17 cellular contexts compared by ENCODE assay signal in genomic region chr4:108094131-108094530, GRCh38.
DNase-seq lines count a peak whose midpoint lies in the region; ATAC-seq lines count a peak whose summit lies in the region.
"Had no signal": no experiment of that assay in that cellular context is flagged by ENCODE, and none has a peak within 500 bp of the region (broad histone marks: within the 10 kb centered on the region; RNA-seq: fewer than 3 reads in every experiment).

No MANE protein-coding gene starts in this region.

- H3K27me3 Mint-ChIP-seq in stimulated activated naive CD8-positive, alpha-beta T cell treated with anti-CD3 and anti-CD28 coated beads, Interleukin-15, Interleukin-2, amounts not matched to agents 100 ng/mL and 50 ng/mL, for 24 hours, result no peaks in the 10 kb centered on the region
- H3K27me3 Mint-ChIP-seq in activated naive CD8-positive, alpha-beta T cell treated with anti-CD3 and anti-CD28 coated beads for 36 hours, result no peaks in the 10 kb centered on the region
- H3K27me3 Mint-ChIP-seq in activated CD8-positive, alpha-beta memory T cell treated with anti-CD3 and anti-CD28 coated beads, Interleukin-2, amount 10 ng/mL, durations not matched to agents 7 days and 5 days, result peaks cover 13% of the 10 kb centered on the region

- H3K27ac Mint-ChIP-seq in stimulated activated naive CD8-positive, alpha-beta T cell treated with anti-CD3 and anti-CD28 coated beads, Interleukin-15, Interleukin-2, amounts not matched to agents 100 ng/mL and 50 ng/mL, for 24 hours, result peak overlapping the region; percentile 86
- peak overlapping the region; percentile 87 for H3K27ac Mint-ChIP-seq in activated naive CD8-positive, alpha-beta T cell treated with anti-CD3 and anti-CD28 coated beads for 36 hours
- H3K27ac Mint-ChIP-seq in activated CD8-positive, alpha-beta memory T cell treated with anti-CD3 and anti-CD28 coated beads, Interleukin-2, amount 10 ng/mL, durations not matched to agents 7 days and 5 days, result no peak overlapping the region
- H3K27ac Mint-ChIP-seq: H9 had no signal

- no peak for ATAC-seq in stimulated activated naive CD8-positive, alpha-beta T cell treated with anti-CD3 and anti-CD28 coated beads, Interleukin-15, Interleukin-2, amounts not matched to agents 100 U/mL and 50 U/mL, for 24 hours
- ATAC-seq in activated CD8-positive, alpha-beta memory T cell treated with anti-CD3 and anti-CD28 coated beads, Interleukin-2, amount 10 ng/mL, durations not matched to agents 7 days and 5 days, result no peak

- H3K4me1 Mint-ChIP-seq in stimulated activated naive CD8-positive, alpha-beta T cell treated with anti-CD3 and anti-CD28 coated beads, Interleukin-15, Interleukin-2, amounts not matched to agents 100 ng/mL and 50 ng/mL, for 24 hours (ENCODE audit: low read depth), result peaks cover 90% of the 10 kb centered on the region
- peaks cover 86% of the 10 kb centered on the region for H3K4me1 Mint-ChIP-seq in activated naive CD8-positive, alpha-beta T cell treated with anti-CD3 and anti-CD28 coated beads for 36 hours
- peaks cover 15% of the 10 kb centered on the region for H3K4me1 Mint-ChIP-seq in activated CD8-positive, alpha-beta memory T cell treated with anti-CD3 and anti-CD28 coated beads, Interleukin-2, amount 10 ng/mL, durations not matched to agents 7 days and 5 days

- CTCF ChIA-PET in activated CD8-positive, alpha-beta memory T cell treated with anti-CD3 and anti-CD28 coated beads, Interleukin-2, amount 10 ng/mL, durations not matched to agents 7 days and 5 days (lab: Charles Lee), result interaction anchor here (0.8 to 1.3 kb wide), 6 partner anchors 11 to 487 kb away, joined by 3 read pairs; no protein-coding TSS in a partner anchor

- intact Hi-C loops in posterior vena cava (cut with DNase I), result no loop called here

- H3K9me3 Mint-ChIP-seq in stimulated activated naive CD8-positive, alpha-beta T cell treated with anti-CD3 and anti-CD28 coated beads, Interleukin-15, Interleukin-2, amounts not matched to agents 100 ng/mL and 50 ng/mL, for 24 hours, result no peaks in the 10 kb centered on the region
- no peaks in the 10 kb centered on the region for H3K9me3 Mint-ChIP-seq in activated naive CD8-positive, alpha-beta T cell treated with anti-CD3 and anti-CD28 coated beads for 36 hours
- H3K9me3 Mint-ChIP-seq in activated CD8-positive, alpha-beta memory T cell treated with anti-CD3 and anti-CD28 coated beads, Interleukin-2, amount 10 ng/mL, durations not matched to agents 7 days and 5 days (ENCODE audit: low read depth), result no peaks in the 10 kb centered on the region
- H3K9me3 Mint-ChIP-seq: H9 had no signal

- H3K4me3 Mint-ChIP-seq in stimulated activated naive CD8-positive, alpha-beta T cell treated with anti-CD3 and anti-CD28 coated beads, Interleukin-15, Interleukin-2, amounts not matched to agents 100 ng/mL and 50 ng/mL, for 24 hours, result no peak overlapping the region
- no peak overlapping the region for H3K4me3 Mint-ChIP-seq in activated naive CD8-positive, alpha-beta T cell treated with anti-CD3 and anti-CD28 coated beads for 36 hours
- no peak overlapping the region for H3K4me3 Mint-ChIP-seq in activated CD8-positive, alpha-beta memory T cell treated with anti-CD3 and anti-CD28 coated beads, Interleukin-2, amount 10 ng/mL, durations not matched to agents 7 days and 5 days
- H3K4me3 Mint-ChIP-seq: H9 had no signal

- peaks cover 14% of the 10 kb centered on the region for H3K36me3 Mint-ChIP-seq in stimulated activated naive CD8-positive, alpha-beta T cell treated with anti-CD3 and anti-CD28 coated beads, Interleukin-15, Interleukin-2, amounts not matched to agents 100 ng/mL and 50 ng/mL, for 24 hours (ENCODE audit: low read depth)
- peaks cover 61% of the 10 kb centered on the region for H3K36me3 Mint-ChIP-seq in activated naive CD8-positive, alpha-beta T cell treated with anti-CD3 and anti-CD28 coated beads for 36 hours
- peaks cover 3% of the 10 kb centered on the region for H3K36me3 Mint-ChIP-seq in activated CD8-positive, alpha-beta memory T cell treated with anti-CD3 and anti-CD28 coated beads, Interleukin-2, amount 10 ng/mL, durations not matched to agents 7 days and 5 days

- DNase-seq in NCI-H2196 (lab: John Stamatoyannopoulos, UW; ENCODE audit: unreplicated experiment), result peak; percentile 8
- no peak for DNase-seq in NCI-H2196 treated with DMSO at 0.1 percent for 48 hours (lab: John Stamatoyannopoulos, UW; ENCODE audit: unreplicated experiment)
- DNase-seq in stimulated activated naive CD8-positive, alpha-beta T cell treated with anti-CD3 and anti-CD28 coated beads, Interleukin-15, Interleukin-2, amounts not matched to agents 100 U/mL and 50 U/mL, for 24 hours, result no peak
- no peak for DNase-seq in activated naive CD8-positive, alpha-beta T cell treated with anti-CD3 and anti-CD28 coated beads for 36 hours
- no peak for DNase-seq in activated CD8-positive, alpha-beta memory T cell treated with anti-CD3 and anti-CD28 coated beads, Interleukin-2, amount 10 ng/mL, durations not matched to agents 7 days and 5 days
- no peak for DNase-seq in NCI-H748 treated with DMSO at 0.1 percent for 48 hours (lab: John Stamatoyannopoulos, UW)
- DNase-seq in posterior vena cava (ENCODE audit: low spot score), result no peak
- DNase-seq: 8988T, COR-L47, DMS153, H9, Kasumi-1, NCI-H187, NCI-H2171, NCI-H510A, RPMI8226 had no signal
